1 cellular context compared by ENCODE assay signal in genomic region chr1:188599313-188599712, GRCh38.
TF ChIP-seq lines count a peak whose summit lies in the region.

No MANE protein-coding gene starts in this region.

TF ChIP-seq in WTC11, 78 proteins besides CTCF, POLR2A, EP300 and RAD21 (continued from another document):
- no peak for TF ChIP-seq ATF2 (CRISPR knock-in tag; IDR thresholded peaks at IDR 0.05; ENCODE audit: borderline replicate concordance, low read depth)
